ENCODE assay signal across 1 cellular context in genomic region chr13:78601886-78602560, GRCh38.
TF ChIP-seq lines count a peak whose summit lies in the region.

No MANE protein-coding gene starts in this region.

TF ChIP-seq in A549, 52 proteins besides CTCF, POLR2A, EP300 and RAD21 (continued from another document):
- TF ChIP-seq ELK1 (IDR thresholded peaks at IDR 0.05; ENCODE audit: low read depth, low read length): no peak
- TF ChIP-seq ZC3H11A (IDR thresholded peaks at IDR 0.05): no peak
- TF ChIP-seq TP53 (CRISPR knock-in tag; IDR thresholded peaks at IDR 0.05): no peak
- no peak for TF ChIP-seq ZSCAN20 (CRISPR knock-in tag; IDR thresholded peaks at IDR 0.05)
